In genomic region chr10:86790394-86790793, GRCh38 we compare ENCODE assay signal across 27 cellular contexts.
"Had no signal": no experiment of that assay in that cellular context is flagged by ENCODE, and none has a peak within 500 bp of the region (broad histone marks: within the 10 kb centered on the region; RNA-seq: fewer than 3 reads in every experiment).

No MANE protein-coding gene starts in this region.

- FAIRE-seq: endometrium, islet of Langerhans, keratinocyte had no signal

- H3K27ac Mint-ChIP-seq: effector memory CD8-positive, alpha-beta T cell; endodermal cell; mesothelial cell of epicardium had no signal

- H3K27ac ChIP-seq: coronary artery, epithelial cell of prostate, esophagus squamous epithelium, gastrocnemius medialis, heart right ventricle, left lung, lower lobe of right lung had no signal

- H3K4me3 ChIP-seq: coronary artery, esophagus squamous epithelium, gastrocnemius medialis, heart right ventricle, left lung, lower lobe of right lung, mucosa of descending colon had no signal

- H3K4me1 Mint-ChIP-seq: naive B cell had no signal

- H3K27me3 Mint-ChIP-seq: effector memory CD8-positive, alpha-beta T cell had no signal

- H3K4me3 Mint-ChIP-seq: effector memory CD8-positive, alpha-beta T cell; endodermal cell; mesothelial cell of epicardium; naive B cell had no signal

- ATAC-seq: effector memory CD8-positive, alpha-beta T cell; esophagus mucosa; gastrocnemius medialis; heart right ventricle; left cardiac atrium; left lung; left ventricle myocardium superior; lower lobe of right lung; mucosa of descending colon had no signal

- DNase-seq: dermis blood vessel endothelial cell; effector CD8-positive, alpha-beta T cell; effector memory CD8-positive, alpha-beta T cell; endodermal cell; erythroblast; esophagus squamous epithelium; foreskin fibroblast; foreskin melanocyte; gastrocnemius medialis; glutamatergic neuron; head of caudate nucleus; heart right ventricle; hippocampal formation; left cardiac atrium; left lung; left ventricle myocardium superior; lower lobe of right lung; mesenchymal stem cell; mucosa of descending colon; naive B cell had no signal

- H3K36me3 ChIP-seq: gastrocnemius medialis, left lung, lower lobe of right lung had no signal

- H3K9me3 ChIP-seq: esophagus squamous epithelium, gastrocnemius medialis, left lung, lower lobe of right lung, mucosa of descending colon had no signal

- H3K27me3 ChIP-seq: gastrocnemius medialis, left lung had no signal
